ENCODE assay signal across 13 cellular contexts in the genomic region with DNA sequence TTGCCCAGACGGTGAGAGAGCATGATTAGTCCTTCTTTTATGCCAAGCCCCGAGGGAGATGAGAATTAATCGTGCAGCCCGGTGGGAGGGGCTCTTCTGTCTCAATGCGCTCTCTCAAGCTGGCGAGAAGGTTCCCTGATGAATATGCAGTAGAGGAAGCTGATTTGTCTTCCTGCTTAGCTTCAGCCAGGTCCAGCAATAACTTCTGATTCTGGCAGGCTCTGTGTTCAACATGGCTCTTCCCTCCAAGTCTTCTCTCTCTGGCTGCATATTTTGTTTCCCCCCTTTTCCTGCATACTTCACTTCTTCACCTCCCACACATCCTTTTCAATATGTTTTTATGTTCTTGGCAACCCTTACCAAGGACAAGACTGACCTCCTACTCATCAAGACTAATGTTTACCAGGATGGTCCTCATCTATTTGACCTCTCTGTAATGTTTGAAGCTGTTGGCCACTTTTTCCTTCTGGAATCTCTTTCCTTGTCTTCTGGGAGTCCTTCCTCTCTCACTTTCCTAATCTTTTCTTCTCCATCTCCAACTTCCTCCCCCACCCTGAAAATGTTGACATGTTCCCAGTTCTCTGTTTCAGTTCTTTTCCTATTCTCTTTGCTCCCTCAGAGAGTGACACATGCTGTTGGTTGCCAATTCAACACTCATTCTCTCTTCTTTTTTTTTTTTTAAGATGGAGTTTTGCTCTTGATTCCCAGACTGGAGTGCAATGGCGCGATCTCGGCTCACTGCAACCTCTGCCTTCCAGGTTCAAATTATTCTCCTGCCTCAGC. TPM values are rescaled to one million over a fixed set of nuclear protein-coding genes. Genes with fewer than 3 reads are reported as not detected.
DNase-seq lines count a peak whose midpoint lies in the region; ATAC-seq lines count a peak whose summit lies in the region.
"Had no signal": no experiment of that assay in that cellular context is flagged by ENCODE, and none has a peak within 500 bp of the region (broad histone marks: within the 10 kb centered on the region; RNA-seq: fewer than 3 reads in every experiment).

No MANE protein-coding gene starts in this region.

- H3K9me3 Mint-ChIP-seq in effector memory CD8-positive, alpha-beta T cell, result no peaks in the 10 kb centered on the region
- H3K9me3 Mint-ChIP-seq: stimulated activated naive CD8-positive, alpha-beta T cell treated with anti-CD3 and anti-CD28 coated beads, Interleukin-15, Interleukin-2, amounts not matched to agents 100 ng/mL and 50 ng/mL, for 24 hours had no signal

- H3K36me3 ChIP-seq in SK-N-MC (ENCODE audit: insufficient read depth, low read length), result no peaks in the 10 kb centered on the region
- H3K36me3 ChIP-seq in skeletal muscle satellite cell (ENCODE audit: insufficient read depth, low read length), result no peaks in the 10 kb centered on the region

- no peak overlapping the region for H3K27ac Mint-ChIP-seq in effector memory CD8-positive, alpha-beta T cell
- H3K27ac Mint-ChIP-seq: stimulated activated naive CD8-positive, alpha-beta T cell treated with anti-CD3 and anti-CD28 coated beads, Interleukin-15, Interleukin-2, amounts not matched to agents 100 ng/mL and 50 ng/mL, for 24 hours had no signal

- H3K4me1 Mint-ChIP-seq in effector memory CD8-positive, alpha-beta T cell (ENCODE audit: low read depth in 2 of 2), result no peaks in the 10 kb centered on the region

- H3K4me1 ChIP-seq in skeletal muscle satellite cell (ENCODE audit: control insufficient read depth, insufficient read depth, low read length), result peaks cover 22% of the 10 kb centered on the region

- H3K4me3 ChIP-seq in SK-N-MC (peak overlapping the region; percentile 5), skeletal muscle satellite cell (ENCODE audit: low read length) (peak overlapping the region; percentile 7)

- intact Hi-C loops in left cardiac atrium (cut with DNase I), result no loop called here

- H3K36me3 Mint-ChIP-seq in effector memory CD8-positive, alpha-beta T cell (ENCODE audit: insufficient read depth), result no peaks in the 10 kb centered on the region

- H3K4me2 ChIP-seq in skeletal muscle satellite cell (ENCODE audit: low read length), result peak overlapping the region; percentile 28

- no peak overlapping the region for H3K4me3 Mint-ChIP-seq in effector memory CD8-positive, alpha-beta T cell
- H3K4me3 Mint-ChIP-seq: stimulated activated naive CD8-positive, alpha-beta T cell treated with anti-CD3 and anti-CD28 coated beads, Interleukin-15, Interleukin-2, amounts not matched to agents 100 ng/mL and 50 ng/mL, for 24 hours had no signal

- H3K27me3 ChIP-seq in skeletal muscle satellite cell (ENCODE audit: control insufficient read depth, insufficient read depth, low read length), result no peaks in the 10 kb centered on the region

- DNase-seq in DMS153 (lab: John Stamatoyannopoulos, UW) (peak; percentile 19), DMS153 treated with DMSO at 0.1 percent for 48 hours (lab: John Stamatoyannopoulos, UW; ENCODE audit: unreplicated experiment) (no peak), SK-N-MC (ENCODE audit: low read depth, low spot score) (no peak), left cardiac atrium (peak; percentile 51)
- DNase-seq in effector memory CD8-positive, alpha-beta T cell, result no peak
- DNase-seq: activated T-cell treated with anti-CD3 and anti-CD28 coated beads, Interleukin-2, amount 50 U/mL, for 48 hours; central memory CD4-positive, alpha-beta T cell; stimulated activated CD4-positive, alpha-beta T cell treated with anti-CD3 and anti-CD28 coated beads, Interleukin-15, amount 100 ng/mL, for 24 hours had no signal

- no peaks in the 10 kb centered on the region for H3K9me3 ChIP-seq in SK-N-MC (ENCODE audit: low read depth, low read length)
- no peaks in the 10 kb centered on the region for H3K9me3 ChIP-seq in skeletal muscle satellite cell (replicated peaks; ENCODE audit: low read length)

- peak; percentile 64 to 86 for ATAC-seq in left cardiac atrium
- no peak for ATAC-seq in effector memory CD8-positive, alpha-beta T cell (replicated peaks)
- no peak for ATAC-seq in GM19455 (IDR thresholded peaks at IDR 0.05; ENCODE audit: unreplicated experiment)
- no peak for ATAC-seq in GM21367 (IDR thresholded peaks at IDR 0.05; ENCODE audit: unreplicated experiment)

- H3K27me3 Mint-ChIP-seq in effector memory CD8-positive, alpha-beta T cell, result peaks cover 38 to 77% of the 10 kb centered on the region in 2 donors

- H3K9ac ChIP-seq in SK-N-MC (ENCODE audit: insufficient read length) (peak overlapping the region; percentile 15), skeletal muscle satellite cell (ENCODE audit: low read depth, low read length) (no peak overlapping the region)

- H3K27ac ChIP-seq in SK-N-MC, result no peak overlapping the region
- H3K27ac ChIP-seq: 22Rv1 had no signal

RNA-seq across cellular contexts. Expression of a gene that starts 33.1 kb away (rescaled TPM):
- total RNA-seq in left cardiac atrium, result 10 to 100 TPM; 11.8 to 12.8 TPM
- 26.4 and 27.7 TPM in 2 replicates for total RNA-seq in skeletal muscle satellite cell (2012; rRNA removed)

RNA-seq across cellular contexts. Expression of a gene that starts 51.8 kb away (rescaled TPM):
- 10 to 100 TPM; 27.1 to 35.2 TPM for total RNA-seq in left cardiac atrium
- 28.4 and 29.9 TPM in 2 replicates for total RNA-seq in skeletal muscle satellite cell (2012; rRNA removed)

Comparison
In these comparisons a context has a peak if more than half of its experiments do, and no peak if none do; other contexts are left out.
1. DNase-seq: peak in DMS153 (single experiment) and left cardiac atrium (single experiment); none in DMS153 treated with DMSO at 0.1 percent for 48 hours (single experiment), SK-N-MC (single experiment) and effector memory CD8-positive, alpha-beta T cell (0 of 3).
2. ATAC-seq: peak in left cardiac atrium (2 of 2); none in effector memory CD8-positive, alpha-beta T cell (single experiment), GM19455 (single experiment) and GM21367 (single experiment).